ENCODE assay signal across 8 cellular contexts in genomic region chr20:29447517-29448484, GRCh38.
DNase-seq lines count a peak whose midpoint lies in the region; ATAC-seq and FAIRE-seq lines count a peak whose summit lies in the region.
"Not testable (repeated sequence)": the region's sequence is repeated elsewhere in the genome, so short reads cannot be mapped to it uniquely, and the experiment has no call there.

No MANE protein-coding gene starts in this region.

- H3K27me3 Mint-ChIP-seq in activated naive CD4-positive, alpha-beta T cell treated with anti-CD3 and anti-CD28 coated beads for 36 hours (ENCODE audit: low read depth); activated naive CD8-positive, alpha-beta T cell treated with anti-CD3 and anti-CD28 coated beads, Interleukin-2, amount 10 ng/mL, durations not matched to agents 7 days and 5 days: not testable (repeated sequence)
- H3K27me3 Mint-ChIP-seq in dendritic cell treated with granulocyte-macrophage colony-stimulating factor and Interleukin-4, amounts not matched to agents 40 ng/mL and 50 ng/mL, for 4 days = peaks cover 17% of the 10 kb centered on the region

- H3K9ac ChIP-seq in NT2/D1 (ENCODE audit: insufficient read length, low read depth); trophoblast cell (ENCODE audit: low read length): not testable (repeated sequence)

- H3K4me2 ChIP-seq in trophoblast cell (ENCODE audit: low read length) = not testable (repeated sequence)

- not testable (repeated sequence) for H3K36me3 Mint-ChIP-seq in activated naive CD4-positive, alpha-beta T cell treated with anti-CD3 and anti-CD28 coated beads for 36 hours (ENCODE audit: low read depth); activated naive CD8-positive, alpha-beta T cell treated with anti-CD3 and anti-CD28 coated beads, Interleukin-2, amount 10 ng/mL, durations not matched to agents 7 days and 5 days; dendritic cell treated with granulocyte-macrophage colony-stimulating factor and Interleukin-4, amounts not matched to agents 40 ng/mL and 50 ng/mL, for 4 days (ENCODE audit: low read depth)

- ATAC-seq in SK-N-SH treated with all-trans-retinoic acid at 6 μM for 48 hours = peak; percentile 7
- ATAC-seq in activated naive CD8-positive, alpha-beta T cell treated with anti-CD3 and anti-CD28 coated beads, Interleukin-2, amount 10 ng/mL, durations not matched to agents 7 days and 5 days (ENCODE audit: low read depth) = not testable (repeated sequence)

- not testable (repeated sequence) for H3K9me3 ChIP-seq in NT2/D1 (ENCODE audit: insufficient read depth, low read length)
- peaks cover 31% of the 10 kb centered on the region for H3K9me3 ChIP-seq in trophoblast cell (ENCODE audit: insufficient read depth, low read depth, low read length)

- H3K27ac ChIP-seq in trophoblast cell (ENCODE audit: low read depth, low read length) = not testable (repeated sequence)

- H3K27me3 ChIP-seq in NT2/D1 (ENCODE audit: insufficient read depth, insufficient read length); trophoblast cell (ENCODE audit: insufficient read depth, low read length): not testable (repeated sequence)

- not testable (repeated sequence) for H4K8ac ChIP-seq in trophoblast cell (ENCODE audit: low read depth, low read length)

- not testable (repeated sequence) for H4K91ac ChIP-seq in trophoblast cell (ENCODE audit: low read depth, low read length)

- peak overlapping the region; percentile 62 for H3K4me3 Mint-ChIP-seq in activated naive CD4-positive, alpha-beta T cell treated with anti-CD3 and anti-CD28 coated beads for 36 hours
- peak overlapping the region; percentile 60 for H3K4me3 Mint-ChIP-seq in activated naive CD8-positive, alpha-beta T cell treated with anti-CD3 and anti-CD28 coated beads, Interleukin-2, amount 10 ng/mL, durations not matched to agents 7 days and 5 days
- peak overlapping the region; percentile 54 for H3K4me3 Mint-ChIP-seq in dendritic cell treated with granulocyte-macrophage colony-stimulating factor and Interleukin-4, amounts not matched to agents 40 ng/mL and 50 ng/mL, for 4 days

- H3K4me3 ChIP-seq in NT2/D1 (ENCODE audit: insufficient read length, low read depth) (peak overlapping the region; percentile 32), trophoblast cell (ENCODE audit: low read depth, low read length) (peak overlapping the region; percentile 44)

- not testable (repeated sequence) for H2BK12ac ChIP-seq in trophoblast cell (ENCODE audit: low read length)

- not testable (repeated sequence) for H3K36me3 ChIP-seq in NT2/D1 (ENCODE audit: insufficient read depth, insufficient read length, low read length); trophoblast cell (ENCODE audit: control insufficient read depth in 1 of 2, insufficient read depth in 2 of 2, low read length in 2 of 2)

- H3K14ac ChIP-seq in trophoblast cell (ENCODE audit: low read length) = not testable (repeated sequence)

- not testable (repeated sequence) for H3K4me1 ChIP-seq in NT2/D1 (ENCODE audit: insufficient read depth, insufficient read length); trophoblast cell (ENCODE audit: control insufficient read depth in 1 of 2, insufficient read depth in 2 of 2, low read length in 2 of 2)

- intact Hi-C loops in activated naive CD4-positive, alpha-beta T cell treated with anti-CD3 and anti-CD28 coated beads for 36 hours (cut with micrococcal nuclease) = not testable (repeated sequence)
- intact Hi-C loops in dendritic cell treated with granulocyte-macrophage colony-stimulating factor and Interleukin-4, amounts not matched to agents 40 ng/mL and 50 ng/mL, for 4 days (cut with micrococcal nuclease) = loop anchor here (10.0 kb wide), 1 partner anchor 1817 kb away; no protein-coding TSS in a partner anchor

- not testable (repeated sequence) for FAIRE-seq in urothelium cell line (lab: Jason Lieb, UNC)

- H3K4ac ChIP-seq in trophoblast cell (ENCODE audit: low read depth, low read length) = not testable (repeated sequence)

- H2AFZ ChIP-seq in trophoblast cell (ENCODE audit: insufficient read depth, low read length, poor library complexity) = not testable (repeated sequence)

- not testable (repeated sequence) for H3K79me2 ChIP-seq in trophoblast cell (ENCODE audit: control insufficient read depth, insufficient read depth, low read length, poor library complexity)

- WGBS in trophoblast cell (ENCODE audit: extremely low coverage, insufficient coverage, insufficient read length) = no CpG with 5 or more reads among the region's 52 CpGs

- not testable (repeated sequence) for H3K4me1 Mint-ChIP-seq in activated naive CD4-positive, alpha-beta T cell treated with anti-CD3 and anti-CD28 coated beads for 36 hours (ENCODE audit: low read depth); activated naive CD8-positive, alpha-beta T cell treated with anti-CD3 and anti-CD28 coated beads, Interleukin-2, amount 10 ng/mL, durations not matched to agents 7 days and 5 days; dendritic cell treated with granulocyte-macrophage colony-stimulating factor and Interleukin-4, amounts not matched to agents 40 ng/mL and 50 ng/mL, for 4 days (ENCODE audit: low read depth)

- CTCF ChIA-PET in activated naive CD4-positive, alpha-beta T cell treated with anti-CD3 and anti-CD28 coated beads for 36 hours (lab: Charles Lee) = not testable (repeated sequence)

- H2BK120ac ChIP-seq in trophoblast cell (ENCODE audit: insufficient read depth, low read length, poor library complexity) = not testable (repeated sequence)

- H2AK5ac ChIP-seq in trophoblast cell (ENCODE audit: low read length) = not testable (repeated sequence)

- not testable (repeated sequence) for H3K9me3 Mint-ChIP-seq in activated naive CD4-positive, alpha-beta T cell treated with anti-CD3 and anti-CD28 coated beads for 36 hours; activated naive CD8-positive, alpha-beta T cell treated with anti-CD3 and anti-CD28 coated beads, Interleukin-2, amount 10 ng/mL, durations not matched to agents 7 days and 5 days
- H3K9me3 Mint-ChIP-seq in dendritic cell treated with granulocyte-macrophage colony-stimulating factor and Interleukin-4, amounts not matched to agents 40 ng/mL and 50 ng/mL, for 4 days = peaks cover 22% of the 10 kb centered on the region

- DNase-seq in NCI-H146 (lab: John Stamatoyannopoulos, UW) (peak; percentile 16), urothelium cell line (ENCODE audit: low spot score) (peak; percentile 68)
- DNase-seq in NT2/D1 (ENCODE audit: low read depth, low spot score); activated naive CD4-positive, alpha-beta T cell treated with anti-CD3 and anti-CD28 coated beads for 36 hours; activated naive CD8-positive, alpha-beta T cell treated with anti-CD3 and anti-CD28 coated beads, Interleukin-2, amount 10 ng/mL, durations not matched to agents 7 days and 5 days; trophoblast cell: not testable (repeated sequence)

- not testable (repeated sequence) for H3K79me1 ChIP-seq in trophoblast cell (ENCODE audit: low read length)

- not testable (repeated sequence) for H3K23ac ChIP-seq in trophoblast cell (ENCODE audit: low read length)

- not testable (repeated sequence) for H4K12ac ChIP-seq in trophoblast cell (ENCODE audit: low read depth, low read length)

- POLR2A ChIA-PET in activated naive CD8-positive, alpha-beta T cell treated with anti-CD3 and anti-CD28 coated beads, Interleukin-2, amount 10 ng/mL, durations not matched to agents 7 days and 5 days (lab: Charles Lee) = not testable (repeated sequence)

- not testable (repeated sequence) for H3K18ac ChIP-seq in trophoblast cell (ENCODE audit: low read length)

- not testable (repeated sequence) for H3K27ac Mint-ChIP-seq in activated naive CD4-positive, alpha-beta T cell treated with anti-CD3 and anti-CD28 coated beads for 36 hours; activated naive CD8-positive, alpha-beta T cell treated with anti-CD3 and anti-CD28 coated beads, Interleukin-2, amount 10 ng/mL, durations not matched to agents 7 days and 5 days; dendritic cell treated with granulocyte-macrophage colony-stimulating factor and Interleukin-4, amounts not matched to agents 40 ng/mL and 50 ng/mL, for 4 days

- not testable (repeated sequence) for H2BK5ac ChIP-seq in trophoblast cell (ENCODE audit: low read depth, low read length, poor library complexity)
